Comparison of ENCODE assay signal across 29 cellular contexts in genomic region chr15:97984157-97984556, GRCh38. TPM values are rescaled to one million over a fixed set of nuclear protein-coding genes. Genes with fewer than 3 reads are reported as not detected.
DNase-seq lines count a peak whose midpoint lies in the region; ATAC-seq, FAIRE-seq and TF ChIP-seq lines count a peak whose summit lies in the region.
"Had no signal": no experiment of that assay in that cellular context is flagged by ENCODE, and none has a peak within 500 bp of the region (broad histone marks: within the 10 kb centered on the region; RNA-seq: fewer than 3 reads in every experiment).

No MANE protein-coding gene starts in this region.

- H3K27me3 Mint-ChIP-seq in naive thymus-derived CD4-positive, alpha-beta T cell = peaks cover 0 to 1% (median 0%) of the 10 kb centered on the region in 5 donors
- no peaks in the 10 kb centered on the region for H3K27me3 Mint-ChIP-seq in CD8-positive, alpha-beta memory T cell
- H3K27me3 Mint-ChIP-seq: activated naive CD8-positive, alpha-beta T cell treated with anti-CD3 and anti-CD28 coated beads for 36 hours; dendritic cell treated with granulocyte-macrophage colony-stimulating factor and Interleukin-4, amounts not matched to agents 40 ng/mL and 50 ng/mL, for 4 days had no signal

- H4K20me1 ChIP-seq in K562 (replicated peaks; ENCODE audit: control insufficient read depth, insufficient read depth, low read length) (no peaks in the 10 kb centered on the region), MM.1S (ENCODE audit: insufficient read depth, low read length) (no peaks in the 10 kb centered on the region)
- H4K20me1 ChIP-seq: BLaER1 had no signal

- no peaks in the 10 kb centered on the region for H3K9me1 ChIP-seq in K562 (ENCODE audit: control insufficient read depth, insufficient read depth, low read length)

- no peak for FAIRE-seq in K562 (lab: Jason Lieb, UNC)
- FAIRE-seq: astrocyte had no signal

- H3K4me3 ChIP-seq in K562 (no peak overlapping the region), MM.1S (ENCODE audit: low read length) (no peak overlapping the region)
- H3K4me3 ChIP-seq in naive thymus-derived CD4-positive, alpha-beta T cell (ENCODE audit: low read length) = no peak overlapping the region
- H3K4me3 ChIP-seq in CD8-positive, alpha-beta memory T cell (ENCODE audit: low read length) = no peak overlapping the region
- H3K4me3 ChIP-seq: BLaER1, uterus had no signal

- TF ChIP-seq RAD21 in K562 (CRISPR knock-in tag; conservative IDR thresholded peaks at IDR 0.05 in 1 of 2, IDR thresholded peaks at IDR 0.05 in 1 of 2) = no peak

- no TSS peak for BruUV-seq in K562 (replicated peaks; lab: Mats Ljungman, UMichigan)

- 0% methylated on average over 1 of the region's 1 CpG for WGBS in K562 (ENCODE audit: insufficient coverage, low coverage, missing lambda C conversion rate)

- TF ChIP-seq EP300 in K562 (IDR thresholded peaks at IDR 0.05; ENCODE audit: low read length) = no peak

- no peak overlapping the region for H2AFZ ChIP-seq in K562 (ENCODE audit: low read depth, low read length)
- H2AFZ ChIP-seq in MM.1S (ENCODE audit: low read length) = no peak overlapping the region

- no peaks in the 10 kb centered on the region for H3F3A ChIP-seq in MM.1S (ENCODE audit: insufficient read depth, low read length)

- intact Hi-C loops in K562 (cut with micrococcal nuclease) = no loop called here
- intact Hi-C loops in naive thymus-derived CD4-positive, alpha-beta T cell (cut with micrococcal nuclease) = no loop called here

- H3K36me3 Mint-ChIP-seq in naive thymus-derived CD4-positive, alpha-beta T cell = peaks cover 0 to 15% (median 11%) of the 10 kb centered on the region in 5 donors
- H3K36me3 Mint-ChIP-seq in CD8-positive, alpha-beta memory T cell = peaks cover 0 to 5% (median 2%) of the 10 kb centered on the region in 3 donors

- POLR2A ChIA-PET in K562 (lab: Yijun Ruan, JAX) = no interaction called here
- POLR2A ChIA-PET in naive thymus-derived CD4-positive, alpha-beta T cell (lab: Charles Lee) = no interaction called here
- POLR2A ChIA-PET in CD8-positive, alpha-beta memory T cell (lab: Charles Lee) = no interaction called here

- H3K79me2 ChIP-seq in K562 (ENCODE audit: control insufficient read depth, insufficient read depth, low read length) = no peaks in the 10 kb centered on the region
- no peaks in the 10 kb centered on the region for H3K79me2 ChIP-seq in MM.1S (ENCODE audit: low read length)

- DNase-seq in CD1c-positive myeloid dendritic cell (ENCODE audit: extremely low spot score) = peak; percentile 44
- peak; percentile 76 for DNase-seq in M059J (ENCODE audit: low read depth)
- no peak for DNase-seq in K562 (ENCODE audit: extremely low read depth in 1 of 4, low spot score in 3 of 4)
- DNase-seq in naive thymus-derived CD4-positive, alpha-beta T cell = no peak
- DNase-seq in MM.1S = no peak
- no peak for DNase-seq in CD8-positive, alpha-beta memory T cell
- DNase-seq in hepatic stellate cell (ENCODE audit: low spot score) = no peak
- DNase-seq: activated B cell treated with CpG ODN at 0.5 μM for 24 hours; activated CD4-positive, alpha-beta T cell treated with anti-CD3 and anti-CD28 coated beads, Interleukin-2, amount 50 U/mL, for 4 hours; activated CD8-positive, alpha-beta memory T cell treated with anti-CD3 and anti-CD28 coated beads, Interleukin-2, amount 50 U/mL, for 48 hours; activated naive CD8-positive, alpha-beta T cell treated with anti-CD3 and anti-CD28 coated beads for 36 hours; Calu3; caudate nucleus; naive B cell; NCI-H2171; NCI-H526; nucleus accumbens; stimulated activated CD4-positive, alpha-beta T cell treated with anti-CD3 and anti-CD28 coated beads, Interleukin-12 subunit alpha, Interleukin-12 subunit beta, amount 100 ng/mL, for 4 hours; stimulated activated CD4-positive, alpha-beta T cell treated with anti-CD3 and anti-CD28 coated beads, Interleukin-4, amount 100 ng/mL, for 24 hours; stimulated activated naive B cell treated with anti-CD40 and anti-IgM and Interleukin-4, amounts not matched to agents 10 μg/mL and 1 μg/mL and 100 μg/mL, for 72 hours; uterus had no signal

- no peaks in the 10 kb centered on the region for H3K9me2 ChIP-seq in MM.1S (replicated peaks; ENCODE audit: insufficient read depth, low read length)

- H3K27ac ChIP-seq in K562 (ENCODE audit: extremely low read depth, low read depth, low read length) (no peak overlapping the region), MM.1S (ENCODE audit: low read length) (no peak overlapping the region)
- no peak overlapping the region for H3K27ac ChIP-seq in naive thymus-derived CD4-positive, alpha-beta T cell (ENCODE audit: low read depth, low read length)
- H3K27ac ChIP-seq in CD8-positive, alpha-beta memory T cell (ENCODE audit: low read depth, low read length) = no peak overlapping the region
- H3K27ac ChIP-seq: BLaER1, HL-60, uterus had no signal

- peaks cover 7 to 28% (median 15%) of the 10 kb centered on the region in 11 donors for H3K9me3 Mint-ChIP-seq in naive thymus-derived CD4-positive, alpha-beta T cell
- peaks cover 5 to 15% (median 10%) of the 10 kb centered on the region in 5 donors for H3K9me3 Mint-ChIP-seq in CD8-positive, alpha-beta memory T cell

- H3K36me3 ChIP-seq in K562 (ENCODE audit: control insufficient read depth, insufficient read depth, low read length) = no peaks in the 10 kb centered on the region
- H3K36me3 ChIP-seq in naive thymus-derived CD4-positive, alpha-beta T cell (ENCODE audit: control insufficient read depth in 2 of 3, insufficient read depth in 3 of 3, low read length in 3 of 3) = no peaks in the 10 kb centered on the region
- H3K36me3 ChIP-seq in MM.1S (replicated peaks; ENCODE audit: insufficient read depth, low read length) = no peaks in the 10 kb centered on the region
- no peaks in the 10 kb centered on the region for H3K36me3 ChIP-seq in CD8-positive, alpha-beta memory T cell (ENCODE audit: insufficient read depth, low read length)
- H3K36me3 ChIP-seq: uterus had no signal

- H3K4me1 ChIP-seq in K562 (replicated peaks in 1 of 2; ENCODE audit: control insufficient read depth in 2 of 2, insufficient read depth in 2 of 2, low read length in 2 of 2) (peaks cover 0 to 3% of the 10 kb centered on the region in 2 experiments; a peak in 3 of 5 replicates), MM.1S (ENCODE audit: low read length) (no peaks in the 10 kb centered on the region)
- peaks cover 0 to 12% of the 10 kb centered on the region in 2 donors for H3K4me1 ChIP-seq in naive thymus-derived CD4-positive, alpha-beta T cell (ENCODE audit: control insufficient read depth in 2 of 2, insufficient read depth in 2 of 2, low read length in 2 of 2)
- peaks cover 10% of the 10 kb centered on the region for H3K4me1 ChIP-seq in CD8-positive, alpha-beta memory T cell (ENCODE audit: insufficient read depth, low read length)
- H3K4me1 ChIP-seq: uterus had no signal

- 0 out of 2 replicates have a peak, but pooled peaks cover 2% of the 10 kb centered on the region for H3K9me3 ChIP-seq in K562 (replicated peaks; ENCODE audit: control insufficient read depth, insufficient read depth, low read depth, low read length)
- peaks cover 0 to 4% (median 0%) of the 10 kb centered on the region in 3 experiments for H3K9me3 ChIP-seq in naive thymus-derived CD4-positive, alpha-beta T cell (ENCODE audit: control insufficient read depth in 2 of 3, low read length in 3 of 3)
- no peaks in the 10 kb centered on the region for H3K9me3 ChIP-seq in MM.1S (replicated peaks; ENCODE audit: insufficient read depth, low read length)
- H3K9me3 ChIP-seq in CD8-positive, alpha-beta memory T cell (ENCODE audit: low read length) = no peaks in the 10 kb centered on the region
- H3K9me3 ChIP-seq: uterus had no signal

- CTCF ChIA-PET in K562 (lab: Yijun Ruan, JAX; ENCODE audit: low intra/inter-chr PET ratio) = no interaction called here
- CTCF ChIA-PET in naive thymus-derived CD4-positive, alpha-beta T cell (lab: Charles Lee) = interaction anchor here (0.6 kb wide), 1 partner anchor 1298 kb away, joined by 4 read pairs; no protein-coding TSS in a partner anchor
- CTCF ChIA-PET in CD8-positive, alpha-beta memory T cell (lab: Charles Lee) = interaction anchor here (0.7 kb wide), 1 partner anchor 14 kb away, joined by 3 read pairs; no protein-coding TSS in a partner anchor

- H3K4me2 ChIP-seq in K562 (ENCODE audit: insufficient read depth, low read length) (no peak overlapping the region), MM.1S (ENCODE audit: low read depth, low read length) (no peak overlapping the region)
- H3K4me2 ChIP-seq: BLaER1 had no signal

- TF ChIP-seq POLR2A in K562 (conservative IDR thresholded peaks at IDR 0.05) = no peak

- H3K4me3 Mint-ChIP-seq in naive thymus-derived CD4-positive, alpha-beta T cell = no peak overlapping the region
- H3K4me3 Mint-ChIP-seq in CD8-positive, alpha-beta memory T cell = no peak overlapping the region
- H3K4me3 Mint-ChIP-seq: activated B cell treated with CpG ODN at 0.5 μM for 24 hours; activated naive CD8-positive, alpha-beta T cell treated with anti-CD3 and anti-CD28 coated beads for 36 hours; dendritic cell treated with granulocyte-macrophage colony-stimulating factor and Interleukin-4, amounts not matched to agents 40 ng/mL and 50 ng/mL, for 4 days; naive B cell; stimulated activated naive B cell treated with anti-CD40 and anti-IgM and Interleukin-4, amounts not matched to agents 10 μg/mL and 1 μg/mL and 100 μg/mL, for 72 hours had no signal

- peaks cover 9 to 28% (median 17%) of the 10 kb centered on the region in 7 donors for H3K4me1 Mint-ChIP-seq in naive thymus-derived CD4-positive, alpha-beta T cell
- H3K4me1 Mint-ChIP-seq in CD8-positive, alpha-beta memory T cell = no peaks in the 10 kb centered on the region
- H3K4me1 Mint-ChIP-seq: activated B cell treated with CpG ODN at 0.5 μM for 24 hours; stimulated activated naive B cell treated with anti-CD40 and anti-IgM and Interleukin-4, amounts not matched to agents 10 μg/mL and 1 μg/mL and 100 μg/mL, for 72 hours had no signal

- H3K27ac Mint-ChIP-seq in naive thymus-derived CD4-positive, alpha-beta T cell = no peak overlapping the region
- H3K27ac Mint-ChIP-seq in CD8-positive, alpha-beta memory T cell = no peak overlapping the region
- H3K27ac Mint-ChIP-seq: activated B cell treated with CpG ODN at 0.5 μM for 24 hours; activated naive CD8-positive, alpha-beta T cell treated with anti-CD3 and anti-CD28 coated beads for 36 hours; activated T-helper 2 cell treated with anti-CD3 and anti-CD28 coated beads, Interferon-gamma antibody, Interleukin-2, Interleukin-4, amounts not matched to agents 10 μg/mL and 5 μg/mL and 100 μg/mL, durations not matched to agents 14 hours and 24 hours and 36 hours; dendritic cell treated with granulocyte-macrophage colony-stimulating factor and Interleukin-4, amounts not matched to agents 40 ng/mL and 50 ng/mL, for 4 days; naive B cell; stimulated activated naive B cell treated with anti-CD40 and anti-IgM and Interleukin-4, amounts not matched to agents 10 μg/mL and 1 μg/mL and 100 μg/mL, for 72 hours had no signal

- H3K27me3 ChIP-seq in K562 (ENCODE audit: control insufficient read depth in 2 of 2, insufficient read depth in 2 of 2, low read length in 2 of 2) (peaks cover 0 to 8% of the 10 kb centered on the region in 2 experiments; a peak in 1 of 5 replicates), MM.1S (replicated peaks; ENCODE audit: insufficient read depth, low read length) (no peaks in the 10 kb centered on the region)
- H3K27me3 ChIP-seq in naive thymus-derived CD4-positive, alpha-beta T cell (ENCODE audit: control insufficient read depth in 2 of 2, insufficient read depth in 2 of 2, low read length in 2 of 2) = no peaks in the 10 kb centered on the region
- H3K27me3 ChIP-seq in CD8-positive, alpha-beta memory T cell (ENCODE audit: insufficient read depth, low read length, poor library complexity, severe bottlenecking) = no peaks in the 10 kb centered on the region
- H3K27me3 ChIP-seq: BLaER1, uterus had no signal

- no peak for ATAC-seq in K562
- ATAC-seq in naive thymus-derived CD4-positive, alpha-beta T cell = peak; percentile 34
- no peak for ATAC-seq in GM21723 (IDR thresholded peaks at IDR 0.05; ENCODE audit: unreplicated experiment)
- ATAC-seq: HCT116; SK-N-SH treated with all-trans-retinoic acid at 6 μM for 48 hours; stimulated activated naive B cell treated with anti-CD40 and anti-IgM and Interleukin-4, amounts not matched to agents 10 μg/mL and 1 μg/mL and 100 μg/mL, for 72 hours had no signal

- no peak overlapping the region for H3K9ac ChIP-seq in K562 (ENCODE audit: insufficient read depth in 1 of 2, low read depth in 2 of 2, low read length in 2 of 2)
- no peak overlapping the region for H3K9ac ChIP-seq in MM.1S (ENCODE audit: low read length)
- H3K9ac ChIP-seq: BLaER1 had no signal

- in situ Hi-C loops in K562 (cut with MboI) = no loop called here

- no peak for TF ChIP-seq CTCF in K562 (IDR thresholded peaks at IDR 0.05 in 2 of 3, conservative IDR thresholded peaks at IDR 0.05 in 1 of 3; ENCODE audit: insufficient read depth in 2 of 3, low read depth in 1 of 3, low read length in 3 of 3)
- TF ChIP-seq CTCF in MM.1S (IDR thresholded peaks at IDR 0.05; ENCODE audit: low read length) = no peak

RNA-seq across cellular contexts. Expression of gene ARRDC4, which starts 23.7 kb away (rescaled TPM):
- total RNA-seq in M059J (2014; rRNA removed; shearing (Covaris generic)) = 9.9 and 13.9 TPM in 2 replicates
- 6.3 and 18.9 TPM in 2 replicates for total RNA-seq in K562 (2011; cell fraction: chromatin; rRNA removed; ENCODE audit: low replicate concordance)
- total RNA-seq in K562 (2011; cell fraction: nucleolus; rRNA removed) = 4.2 and 5.5 TPM in 2 replicates
- 9.4 and 9.5 TPM in 2 replicates for total RNA-seq in K562 (2011; cell fraction: nucleoplasm; rRNA removed)
- total RNA-seq in K562 (2014; rRNA removed) (12.0 and 12.8 TPM in 2 replicates), K562 (2014; rRNA removed; fragmentation: Illumina TruSeq; extraction: Trizol) (15.8 and 21.2 TPM in 2 replicates), K562 (2015; rRNA removed; fragmentation: Illumina TruSeq; extraction: Trizol) (13.5 and 16.1 TPM in 2 replicates), K562 (2021) (11.4 and 15.8 TPM in 2 replicates)
- polyA plus RNA-seq in K562 (2011; rRNA removed) (9.0 and 13.7 TPM in 2 replicates), K562 (2014; fragmentation: Illumina TruSeq; extraction: Trizol) (14.9 and 15.5 TPM in 2 replicates), K562 (2014; fragmentation: Nextera tagmentation; extraction: Ambion mirVana) (1 to 10 TPM; 4.3 to 4.8 TPM), K562 (2014; rRNA removed) (14.4 and 15.0 TPM in 2 replicates)
- polyA plus RNA-seq in K562 (2011; cell fraction: cytosol; rRNA removed) = 5.5 and 6.0 TPM in 2 replicates
- 10.7 and 12.0 TPM in 2 replicates for polyA plus RNA-seq in K562 (2011; cell fraction: nucleus; rRNA removed)
- polyA plus RNA-seq in K562 (2012) = 13.4 and 28.2 TPM in 2 replicates
- polyA minus RNA-seq in K562 (2011; rRNA and poly(A)+ RNA removed) = 8.7 and 10.8 TPM in 2 replicates
- polyA minus RNA-seq in K562 (2011; cell fraction: cytosol; rRNA and poly(A)+ RNA removed) = 4.1 and 5.2 TPM in 2 replicates
- polyA minus RNA-seq in K562 (2011; cell fraction: nucleus; rRNA and poly(A)+ RNA removed) = 5.5 and 7.9 TPM in 2 replicates
- 1 to 10 TPM in 3 of 5 experiments, under 1 TPM in 2; 0.59 to 6.8 (median 1.1) TPM for total RNA-seq in naive thymus-derived CD4-positive, alpha-beta T cell
- under 1 TPM; 0.83 to 0.90 TPM for polyA plus RNA-seq in naive thymus-derived CD4-positive, alpha-beta T cell
- under 1 TPM; 0.31 to 0.51 TPM for total RNA-seq in CD8-positive, alpha-beta memory T cell
- polyA plus RNA-seq in CD8-positive, alpha-beta memory T cell = 0.78 TPM

Comparison
In these comparisons a context has a peak if more than half of its experiments do, and no peak if none do; other contexts are left out.
1. DNase-seq: peak in CD1c-positive myeloid dendritic cell (single experiment) and M059J (single experiment); none in K562 (0 of 4), naive thymus-derived CD4-positive, alpha-beta T cell (0 of 9), MM.1S (single experiment), CD8-positive, alpha-beta memory T cell (0 of 5) and hepatic stellate cell (single experiment).